Comparison of ENCODE assay signal across 1 cellular context in genomic region chr7:21771906-21772610, GRCh38.
A peak's percentile ranks its signal among the peaks of the same experiment; 100 is the strongest.
TF ChIP-seq lines count a peak whose summit lies in the region.

No MANE protein-coding gene starts in this region.

TF ChIP-seq in K562, 482 proteins besides CTCF, POLR2A, EP300 and RAD21 (continued from another document):
- TF ChIP-seq BRF2 (IDR thresholded peaks at IDR 0.05; ENCODE audit: borderline replicate concordance, insufficient read depth, insufficient read length), result no peak
- no peak for TF ChIP-seq ZKSCAN3 (CRISPR knock-in tag; IDR thresholded peaks at IDR 0.05)
- no peak for TF ChIP-seq BRF1 (IDR thresholded peaks at IDR 0.05; ENCODE audit: borderline replicate concordance, extremely low read depth, insufficient read length)
- TF ChIP-seq DPF2 (IDR thresholded peaks at IDR 0.05), result peak; percentile 79
- TF ChIP-seq CBFA2T2 (conservative IDR thresholded peaks at IDR 0.05), result peak; percentile 80
- TF ChIP-seq ZNF398 (CRISPR knock-in tag; IDR thresholded peaks at IDR 0.05), result no peak
- TF ChIP-seq TAF15 (IDR thresholded peaks at IDR 0.05; ENCODE audit: low read depth, low read length), result no peak
- TF ChIP-seq E2F5 (CRISPR knock-in tag; IDR thresholded peaks at IDR 0.05), result no peak
- no peak for TF ChIP-seq ZNF511 (CRISPR knock-in tag; IDR thresholded peaks at IDR 0.05)
- no peak for TF ChIP-seq LCOR (CRISPR knock-in tag; IDR thresholded peaks at IDR 0.05)
- peak in 1 of 2 experiments; percentile 45; a peak in 1 of 4 replicates for TF ChIP-seq TRIM24 (IDR thresholded peaks at IDR 0.05)
- no peak for TF ChIP-seq TCFL5 (CRISPR knock-in tag; conservative IDR thresholded peaks at IDR 0.05)
- TF ChIP-seq PKNOX1 (IDR thresholded peaks at IDR 0.05), result peak; percentile 47
- TF ChIP-seq ZNF12 (CRISPR knock-in tag; IDR thresholded peaks at IDR 0.05), result no peak
- TF ChIP-seq ZBTB17 (CRISPR knock-in tag; IDR thresholded peaks at IDR 0.05), result no peak
- TF ChIP-seq FOXP4 (CRISPR knock-in tag; IDR thresholded peaks at IDR 0.05; ENCODE audit: borderline replicate concordance), result no peak
- no peak for TF ChIP-seq ELK3 (CRISPR knock-in tag; IDR thresholded peaks at IDR 0.05)
- peak; percentile 68 for TF ChIP-seq SMARCA4 (IDR thresholded peaks at IDR 0.05)
- TF ChIP-seq SREBF1 (IDR thresholded peaks at IDR 0.05; ENCODE audit: borderline replicate concordance, low read depth, low read length), result no peak
- peak; percentile 83 for TF ChIP-seq STAT5A (IDR thresholded peaks at IDR 0.05; ENCODE audit: borderline replicate concordance, low read length)
TF ChIP-seq in K562: peak in this region for 35.
